Comparison of ENCODE assay signal across 10 cellular contexts in genomic region chr17:40110026-40110425, GRCh38. TPM values are rescaled to one million over a fixed set of nuclear protein-coding genes. Genes with fewer than 3 reads are reported as not detected.
DNase-seq lines count a peak whose midpoint lies in the region; TF ChIP-seq lines count a peak whose summit lies in the region.
"Had no signal": no experiment of that assay in that cellular context is flagged by ENCODE, and none has a peak within 500 bp of the region (broad histone marks: within the 10 kb centered on the region; RNA-seq: fewer than 3 reads in every experiment).

No MANE protein-coding gene starts in this region.

- peaks cover 87 to 88% of the 10 kb centered on the region in 2 donors for H3K4me1 Mint-ChIP-seq in immature natural killer cell

- TF ChIP-seq CTCF in adrenal gland (IDR thresholded peaks at IDR 0.05): no peak

- H3K27ac ChIP-seq in adrenal gland (peak overlapping the region; percentile 34 to 96 (median 94)), skeletal muscle tissue (ENCODE audit: low read depth, low read length) (peak overlapping the region; percentile 99)

- H3K36me3 Mint-ChIP-seq in immature natural killer cell: no peaks in the 10 kb centered on the region

- intact Hi-C loops in adrenal gland (cut with DNase I): no loop called here

- 54 to 78% (median 69%) methylated on average over 2 of the region's 2 CpGs for WGBS in adrenal gland, 4 donors

- no peaks in the 10 kb centered on the region for H3K9me3 Mint-ChIP-seq in immature natural killer cell

- H3K4me1 ChIP-seq in adrenal gland (replicated peaks in 1 of 2) (peaks cover 65 to 78% of the 10 kb centered on the region in 2 donors), skeletal muscle tissue (ENCODE audit: control insufficient read depth in 3 of 3, insufficient read depth in 3 of 3, low read length in 3 of 3) (peaks cover 92 to 98% (median 96%) of the 10 kb centered on the region in 3 donors)

- H3K4me3 ChIP-seq in adrenal gland (no peak overlapping the region), skeletal muscle tissue (ENCODE audit: low read length in 3 of 3) (peak overlapping the region in 2 of 3 donors; percentile 20 to 23)

- no peaks in the 10 kb centered on the region for H3K36me3 ChIP-seq in adrenal gland (replicated peaks in 1 of 2)
- no peaks in the 10 kb centered on the region for H3K36me3 ChIP-seq in skeletal muscle tissue (ENCODE audit: control insufficient read depth in 3 of 3, insufficient read depth in 3 of 3, low read length in 3 of 3)

- DNase-seq in ELF-1 (ENCODE audit: low read depth, low spot score): peak; percentile 82
- DNase-seq in adrenal gland: peak in 2 of 7 donors; percentile 19 to 23
- no peak for DNase-seq in immature natural killer cell
- no peak for DNase-seq in HPDE6-E6E7 (ENCODE audit: extremely low spot score)
- DNase-seq in RKO (ENCODE audit: low spot score): no peak
- DNase-seq in central memory CD4-positive, alpha-beta T cell: no peak
- no peak for DNase-seq in DMS 273 treated with DMSO at 0.1 percent for 48 hours (lab: John Stamatoyannopoulos, UW)
- DNase-seq: NCI-H69, T1000 had no signal

- peak overlapping the region; percentile 46 to 85 (median 46) for H3K9ac ChIP-seq in skeletal muscle tissue (ENCODE audit: low read depth in 1 of 3, low read length in 3 of 3)

- no peaks in the 10 kb centered on the region for H3K9me3 ChIP-seq in adrenal gland (replicated peaks in 1 of 3)
- H3K9me3 ChIP-seq in skeletal muscle tissue (ENCODE audit: control insufficient read depth in 3 of 3, low read length in 3 of 3): no peaks in the 10 kb centered on the region

- TF ChIP-seq POLR2A in adrenal gland (IDR thresholded peaks at IDR 0.05): no peak

- peaks cover 13 to 17% (median 14%) of the 10 kb centered on the region in 3 donors for H3K27me3 Mint-ChIP-seq in immature natural killer cell (ENCODE audit: low read depth in 3 of 3)

- no peaks in the 10 kb centered on the region for H3K27me3 ChIP-seq in adrenal gland
- H3K27me3 ChIP-seq in skeletal muscle tissue (ENCODE audit: control insufficient read depth in 3 of 3, insufficient read depth in 3 of 3, low read length in 3 of 3): no peaks in the 10 kb centered on the region

- H3K27ac Mint-ChIP-seq in immature natural killer cell: peak overlapping the region; percentile 65 to 99 (median 94)

- H3K4me3 Mint-ChIP-seq in immature natural killer cell: peak overlapping the region in 2 of 5 donors; percentile 3 to 73

RNA-seq across cellular contexts. Expression of gene NR1D1, which starts 9.6 kb away (rescaled TPM):
- total RNA-seq in adrenal gland (10 to 100 TPM; 14.0 to 69.1 (median 41.4) TPM), skeletal muscle tissue (1.0 TPM)
- polyA plus RNA-seq in adrenal gland (10 to 100 TPM; 34.5 to 59.0 (median 36.6) TPM), immature natural killer cell (1 to 10 TPM in 1 of 3 donors, under 1 TPM in 1, not detected in 1; 0.49 to 2.8 TPM)

RNA-seq across cellular contexts. Expression of gene MSL1, which starts 11.7 kb away (rescaled TPM):
- total RNA-seq in adrenal gland (100 to 1,000 TPM in 1 of 8 donors, 10 to 100 TPM in 7; 47.8 to 100 (median 69.1) TPM), skeletal muscle tissue (53.8 TPM)
- polyA plus RNA-seq in adrenal gland (100 to 1,000 TPM in 2 of 3 donors, 10 to 100 TPM in 1; 74.2 to 143 (median 128) TPM), immature natural killer cell (10 to 100 TPM in 2 of 3 donors, 1 to 10 TPM in 1; 5.6 to 16.2 (median 11.1) TPM)

RNA-seq across cellular contexts. Expression of gene CASC3, which starts 30.3 kb away (rescaled TPM):
- total RNA-seq in adrenal gland: 10 to 100 TPM; 36.2 to 72.4 (median 61.7) TPM
- polyA plus RNA-seq in adrenal gland: 10 to 100 TPM; 36.2 to 65.1 (median 57.5) TPM
- polyA plus RNA-seq in immature natural killer cell: 10 to 100 TPM; 24.5 to 53.5 (median 27.7) TPM
- 21.4 TPM for total RNA-seq in skeletal muscle tissue

RNA-seq across cellular contexts. Expression of gene THRA, which starts 47.3 kb away (rescaled TPM):
- total RNA-seq in adrenal gland: 100 to 1,000 TPM in 3 of 8 donors, 10 to 100 TPM in 5; 46.1 to 110 (median 76.4) TPM
- polyA plus RNA-seq in adrenal gland: 10 to 100 TPM; 41.8 to 62.3 (median 50.9) TPM
- 10 to 100 TPM in 1 of 3 donors, 1 to 10 TPM in 2; 5.0 to 15.0 (median 8.0) TPM for polyA plus RNA-seq in immature natural killer cell
- 30.8 TPM for total RNA-seq in skeletal muscle tissue

RNA-seq across cellular contexts. Expression of gene MED24, which starts 55.8 kb away (rescaled TPM):
- total RNA-seq in adrenal gland (100 to 1,000 TPM in 1 of 8 donors, 10 to 100 TPM in 7; 57.1 to 127 (median 78.1) TPM), skeletal muscle tissue (25.6 TPM)
- polyA plus RNA-seq in adrenal gland (100 to 1,000 TPM in 1 of 3 donors, 10 to 100 TPM in 2; 50.3 to 103 (median 92.9) TPM), immature natural killer cell (10 to 100 TPM; 34.8 to 75.8 (median 53.2) TPM)

Comparison
In these comparisons a context has a peak if more than half of its experiments do, and no peak if none do; other contexts are left out.
1. H3K4me3 ChIP-seq: peak in skeletal muscle tissue (2 of 3); none in adrenal gland (0 of 4).